ENCODE assay signal across 9 cellular contexts in the genomic region with DNA sequence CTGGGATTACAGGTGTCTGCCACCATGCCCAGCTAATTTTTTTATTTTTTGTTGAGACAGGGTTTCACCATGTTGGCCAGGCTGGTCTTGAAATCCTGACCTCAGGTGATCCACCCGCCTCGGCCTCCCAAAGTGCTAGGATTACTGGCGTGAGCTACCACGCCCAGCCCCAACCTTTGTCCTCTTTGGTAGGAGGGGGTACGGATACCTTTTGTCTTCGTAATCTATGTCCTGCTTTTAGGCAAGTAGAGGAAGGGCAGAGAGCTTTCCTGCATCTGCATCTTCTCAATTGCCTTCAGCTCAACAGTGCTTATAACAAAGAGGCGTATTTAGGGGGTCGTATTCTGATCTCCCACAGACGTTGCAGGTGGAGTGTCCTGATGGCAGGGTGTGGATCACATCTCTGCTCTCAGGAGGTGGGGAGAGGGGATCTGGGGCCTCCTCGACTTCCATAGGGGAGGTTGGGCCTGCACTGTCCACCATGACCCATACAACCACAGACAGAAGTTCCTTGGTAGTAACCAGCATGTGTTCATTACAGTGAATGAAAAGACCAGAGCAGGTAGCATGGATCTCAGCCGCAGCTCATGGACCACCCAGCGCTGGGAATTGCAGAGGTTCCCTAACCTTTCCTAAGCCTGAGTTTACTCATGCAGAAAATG. TPM values are rescaled to one million over a fixed set of nuclear protein-coding genes. Genes with fewer than 3 reads are reported as not detected.
DNase-seq lines count a peak whose midpoint lies in the region; ATAC-seq and TF ChIP-seq lines count a peak whose summit lies in the region.
"Had no signal": no experiment of that assay in that cellular context is flagged by ENCODE, and none has a peak within 500 bp of the region (broad histone marks: within the 10 kb centered on the region; RNA-seq: fewer than 3 reads in every experiment).

No MANE protein-coding gene starts in this region.

- intact Hi-C loops in left ventricle myocardium inferior (cut with micrococcal nuclease): no loop called here
- intact Hi-C loops in Right ventricle myocardium superior (cut with DNase I): no loop called here
- intact Hi-C loops in activated T-helper 2 cell treated with anti-CD3 and anti-CD28 coated beads, Interferon-gamma antibody, Interleukin-2, Interleukin-4, amounts not matched to agents 10 μg/mL and 5 μg/mL and 100 μg/mL, durations not matched to agents 14 hours and 24 hours and 36 hours (cut with micrococcal nuclease): loop anchor here (1.0 to 5.0 kb wide), 5 partner anchors 7 to 113 kb away; a partner anchor contains a TSS
- intact Hi-C loops in mucosa of descending colon (cut with DNase I, micrococcal nuclease): no loop called here

- H3K4me1 ChIP-seq in left ventricle myocardium inferior (peaks cover 19% of the 10 kb centered on the region), mucosa of descending colon (ENCODE audit: low read depth) (peaks cover 17% of the 10 kb centered on the region), Peyer's patch (peaks cover 0 to 12% (median 2%) of the 10 kb centered on the region in 4 donors)

- H3K36me3 ChIP-seq in left ventricle myocardium inferior: no peaks in the 10 kb centered on the region
- H3K36me3 ChIP-seq in mucosa of descending colon (ENCODE audit: low read depth): no peaks in the 10 kb centered on the region
- no peaks in the 10 kb centered on the region for H3K36me3 ChIP-seq in Peyer's patch
- H3K36me3 ChIP-seq: gastroesophageal sphincter had no signal

- DNase-seq in left ventricle myocardium inferior (no peak), Right ventricle myocardium superior (no peak), mucosa of descending colon (peak in 1 of 3 donors; percentile 27), SW 1271 (lab: John Stamatoyannopoulos, UW) (no peak), Peyer's patch (no peak), HFFc6 (no peak)
- no peak for DNase-seq in activated T-helper 2 cell treated with anti-CD3 and anti-CD28 coated beads, Interferon-gamma antibody, Interleukin-2, Interleukin-4, amounts not matched to agents 10 μg/mL and 5 μg/mL and 100 μg/mL, durations not matched to agents 14 hours and 24 hours and 36 hours (ENCODE audit: low spot score)

- ATAC-seq in Right ventricle myocardium superior (ENCODE audit: poor library complexity) (no peak), mucosa of descending colon (peak; percentile 5), GM21529 (IDR thresholded peaks at IDR 0.05; ENCODE audit: unreplicated experiment) (no peak)

- H3K4me3 ChIP-seq in left ventricle myocardium inferior: no peak overlapping the region
- no peak overlapping the region for H3K4me3 ChIP-seq in mucosa of descending colon
- H3K4me3 ChIP-seq in Peyer's patch: no peak overlapping the region
- H3K4me3 ChIP-seq: gastroesophageal sphincter had no signal

- peaks cover 50% of the 10 kb centered on the region for H3K4me1 Mint-ChIP-seq in activated T-helper 2 cell treated with anti-CD3 and anti-CD28 coated beads, Interferon-gamma antibody, Interleukin-2, Interleukin-4, amounts not matched to agents 10 μg/mL and 5 μg/mL and 100 μg/mL, durations not matched to agents 14 hours and 24 hours and 36 hours (ENCODE audit: low read depth)
- peaks cover 16% of the 10 kb centered on the region for H3K4me1 Mint-ChIP-seq in HFFc6 (ENCODE audit: low read depth)

- H3K27ac ChIP-seq in left ventricle myocardium inferior (replicated peaks) (peak overlapping the region; percentile 48), Peyer's patch (peak overlapping the region in 1 of 4 donors; percentile 66)

- H3K9me3 ChIP-seq in left ventricle myocardium inferior (replicated peaks) (no peaks in the 10 kb centered on the region), mucosa of descending colon (no peaks in the 10 kb centered on the region), Peyer's patch (no peaks in the 10 kb centered on the region)
- H3K9me3 ChIP-seq: gastroesophageal sphincter had no signal

- no peaks in the 10 kb centered on the region for H3K36me3 Mint-ChIP-seq in activated T-helper 2 cell treated with anti-CD3 and anti-CD28 coated beads, Interferon-gamma antibody, Interleukin-2, Interleukin-4, amounts not matched to agents 10 μg/mL and 5 μg/mL and 100 μg/mL, durations not matched to agents 14 hours and 24 hours and 36 hours (ENCODE audit: low read depth)
- no peaks in the 10 kb centered on the region for H3K36me3 Mint-ChIP-seq in HFFc6 (ENCODE audit: low read depth)

- TF ChIP-seq POLR2A in Peyer's patch (IDR thresholded peaks at IDR 0.05): no peak

- no peaks in the 10 kb centered on the region for H3K27me3 Mint-ChIP-seq in activated T-helper 2 cell treated with anti-CD3 and anti-CD28 coated beads, Interferon-gamma antibody, Interleukin-2, Interleukin-4, amounts not matched to agents 10 μg/mL and 5 μg/mL and 100 μg/mL, durations not matched to agents 14 hours and 24 hours and 36 hours (ENCODE audit: low read depth)
- H3K27me3 Mint-ChIP-seq in HFFc6 (ENCODE audit: insufficient read depth): peaks cover 6% of the 10 kb centered on the region

- H3K27me3 ChIP-seq in left ventricle myocardium inferior (ENCODE audit: low read depth): no peaks in the 10 kb centered on the region
- H3K27me3 ChIP-seq in Peyer's patch: no peaks in the 10 kb centered on the region
- H3K27me3 ChIP-seq: gastroesophageal sphincter had no signal

- no peaks in the 10 kb centered on the region for H3K9me3 Mint-ChIP-seq in activated T-helper 2 cell treated with anti-CD3 and anti-CD28 coated beads, Interferon-gamma antibody, Interleukin-2, Interleukin-4, amounts not matched to agents 10 μg/mL and 5 μg/mL and 100 μg/mL, durations not matched to agents 14 hours and 24 hours and 36 hours
- H3K9me3 Mint-ChIP-seq in HFFc6: no peaks in the 10 kb centered on the region

- peak overlapping the region; percentile 76 for H3K27ac Mint-ChIP-seq in activated T-helper 2 cell treated with anti-CD3 and anti-CD28 coated beads, Interferon-gamma antibody, Interleukin-2, Interleukin-4, amounts not matched to agents 10 μg/mL and 5 μg/mL and 100 μg/mL, durations not matched to agents 14 hours and 24 hours and 36 hours
- no peak overlapping the region for H3K27ac Mint-ChIP-seq in HFFc6

- no peak for TF ChIP-seq CTCF in left ventricle myocardium inferior (IDR thresholded peaks at IDR 0.05; ENCODE audit: borderline replicate concordance)
- no peak for TF ChIP-seq CTCF in mucosa of descending colon (IDR thresholded peaks at IDR 0.05)
- no peak for TF ChIP-seq CTCF in Peyer's patch (IDR thresholded peaks at IDR 0.05)
- no peak for TF ChIP-seq CTCF in HFFc6 (IDR thresholded peaks at IDR 0.05)

- no peak overlapping the region for H3K4me3 Mint-ChIP-seq in activated T-helper 2 cell treated with anti-CD3 and anti-CD28 coated beads, Interferon-gamma antibody, Interleukin-2, Interleukin-4, amounts not matched to agents 10 μg/mL and 5 μg/mL and 100 μg/mL, durations not matched to agents 14 hours and 24 hours and 36 hours (ENCODE audit: low read depth)
- H3K4me3 Mint-ChIP-seq in HFFc6: no peak overlapping the region; the same call in 1 of the 2 replicates

RNA-seq across cellular contexts. Expression of a gene that starts 21.4 kb away (rescaled TPM):
- total RNA-seq in left ventricle myocardium inferior: 6.2 TPM
- total RNA-seq in Right ventricle myocardium superior: 6.9 TPM
- total RNA-seq in activated T-helper 2 cell treated with anti-CD3 and anti-CD28 coated beads, Interferon-gamma antibody, Interleukin-2, Interleukin-4, amounts not matched to agents 10 μg/mL and 5 μg/mL and 100 μg/mL, durations not matched to agents 14 hours and 24 hours and 36 hours: 7.2 and 8.7 TPM in 2 replicates
- total RNA-seq in mucosa of descending colon: 10 to 100 TPM in 1 of 3 donors, 1 to 10 TPM in 2; 6.5 to 11.4 (median 8.7) TPM
- total RNA-seq in Peyer's patch: 10 to 100 TPM; 10.3 to 14.9 (median 11.9) TPM
- total RNA-seq in HFFc6 (2021; fragmentation: NEBNext Ultra II Directional; extraction: Animal tissue kit (Norgen Biotek cat#: 25700)): 1 to 10 TPM; 6.4 to 9.6 (median 7.4) TPM

RNA-seq across cellular contexts. Expression of a gene that starts 36.9 kb away (rescaled TPM):
- 195 TPM for total RNA-seq in left ventricle myocardium inferior
- 209 TPM for total RNA-seq in Right ventricle myocardium superior
- 79.3 and 82.7 TPM in 2 replicates for total RNA-seq in activated T-helper 2 cell treated with anti-CD3 and anti-CD28 coated beads, Interferon-gamma antibody, Interleukin-2, Interleukin-4, amounts not matched to agents 10 μg/mL and 5 μg/mL and 100 μg/mL, durations not matched to agents 14 hours and 24 hours and 36 hours
- total RNA-seq in mucosa of descending colon: 10 to 100 TPM; 65.0 to 69.6 (median 66.6) TPM
- 100 to 1,000 TPM in 2 of 4 donors, 10 to 100 TPM in 2; 66.6 to 126 (median 96.8) TPM for total RNA-seq in Peyer's patch
- 10 to 100 TPM; 85.6 to 95.7 (median 92.3) TPM for total RNA-seq in HFFc6 (2021; fragmentation: NEBNext Ultra II Directional; extraction: Animal tissue kit (Norgen Biotek cat#: 25700))
